In genomic region chr11:3087373-3087772, GRCh38 we compare ENCODE assay signal across 1 cellular context.
TF ChIP-seq lines count a peak whose summit lies in the region.

No MANE protein-coding gene starts in this region.

TF ChIP-seq in HepG2, 621 proteins besides CTCF, POLR2A, EP300 and RAD21 (continued from another document):
- TF ChIP-seq ZBTB33 (CRISPR knock-in tag; IDR thresholded peaks at IDR 0.05), result no peak
- no peak for TF ChIP-seq ZNF563 (CRISPR knock-in tag; IDR thresholded peaks at IDR 0.05)
- no peak for TF ChIP-seq NONO (IDR thresholded peaks at IDR 0.05)
- no peak for TF ChIP-seq NONO (CRISPR knock-in tag; conservative IDR thresholded peaks at IDR 0.05)
- TF ChIP-seq ZNF354B (CRISPR knock-in tag; IDR thresholded peaks at IDR 0.05), result no peak
- 0 out of 2 replicates have a peak, but pooled peaks have one; percentile 4 for TF ChIP-seq HNRNPL (IDR thresholded peaks at IDR 0.05; ENCODE audit: low read depth, low read length)
- 0 out of 2 replicates have a peak, but pooled peaks have one; percentile 2 for TF ChIP-seq GZF1 (CRISPR knock-in tag; IDR thresholded peaks at IDR 0.05)
- TF ChIP-seq ZNF614 (CRISPR knock-in tag; IDR thresholded peaks at IDR 0.05; ENCODE audit: borderline replicate concordance), result no peak
- TF ChIP-seq ZNF724P (CRISPR knock-in tag; IDR thresholded peaks at IDR 0.05; ENCODE audit: borderline replicate concordance), result no peak
- no peak for TF ChIP-seq SRSF1 (optimal IDR thresholded peaks at IDR 0.05; ENCODE audit: low read depth, low read length)
- no peak for TF ChIP-seq MLXIP (CRISPR knock-in tag; IDR thresholded peaks at IDR 0.05; ENCODE audit: borderline replicate concordance)
- TF ChIP-seq MAFG (CRISPR knock-in tag; IDR thresholded peaks at IDR 0.05), result no peak
- no peak for TF ChIP-seq ZNF275 (CRISPR knock-in tag; IDR thresholded peaks at IDR 0.05; ENCODE audit: borderline replicate concordance)
